In the genomic region with DNA sequence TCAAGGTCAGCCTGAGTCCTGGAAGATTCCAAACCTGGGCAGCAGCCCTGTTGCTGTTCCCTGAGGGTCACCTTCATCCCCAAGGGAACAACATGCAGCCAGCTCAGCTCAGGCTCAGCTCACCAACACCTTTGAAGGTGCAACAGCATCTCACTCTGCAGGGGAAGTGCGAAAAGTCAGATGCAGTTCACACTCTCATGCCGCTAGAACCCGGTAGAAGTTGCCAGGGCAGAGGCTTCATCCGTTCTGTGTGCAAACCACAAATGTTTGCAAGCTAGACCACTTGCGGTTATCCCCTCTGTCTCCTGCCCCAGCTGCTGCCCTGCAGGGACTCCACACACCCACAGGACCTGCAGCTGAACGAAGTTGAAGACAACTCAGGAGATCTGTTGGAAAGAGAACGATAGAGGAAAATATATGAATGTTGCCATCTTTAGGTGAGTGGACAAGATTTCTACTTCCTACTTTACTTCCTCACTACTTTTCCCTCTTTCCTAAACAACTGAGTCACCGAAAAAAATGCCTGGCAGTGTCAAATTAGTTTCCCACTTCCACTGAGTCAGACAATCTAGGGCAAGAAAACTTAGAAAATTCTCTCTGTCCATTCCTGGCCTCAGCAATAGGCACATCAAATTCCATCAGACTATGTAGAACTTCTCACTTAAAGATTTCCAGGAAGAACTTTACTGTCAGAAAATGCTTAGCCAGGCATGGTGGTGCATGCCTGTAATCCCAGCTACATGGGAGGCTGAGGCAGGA, we compare ENCODE assay signal across 13 cellular contexts. TPM values are rescaled to one million over a fixed set of nuclear protein-coding genes. Genes with fewer than 3 reads are reported as not detected.
DNase-seq lines count a peak whose midpoint lies in the region; ATAC-seq, FAIRE-seq and TF ChIP-seq lines count a peak whose summit lies in the region.
"Had no signal": no experiment of that assay in that cellular context is flagged by ENCODE, and none has a peak within 500 bp of the region (broad histone marks: within the 10 kb centered on the region; RNA-seq: fewer than 3 reads in every experiment).

No MANE protein-coding gene starts in this region.

- no peaks in the 10 kb centered on the region for H3K79me2 ChIP-seq in osteoblast (ENCODE audit: insufficient read depth, low read length)

- no peak overlapping the region for H3K27ac ChIP-seq in osteoblast (ENCODE audit: low read depth, low read length)
- H3K27ac ChIP-seq: ovary had no signal

- DNase-seq in GM12892 (ENCODE audit: insufficient read length) (no peak), UCSD-AML1 (lab: John Stamatoyannopoulos, UW; ENCODE audit: unreplicated experiment) (peak; percentile 44), osteoblast (ENCODE audit: insufficient read length, low spot score, missing footprints) (peak; percentile 21), GM13976 (ENCODE audit: low spot score) (no peak), dedifferentiated amniotic fluid mesenchymal stem cell (ENCODE audit: extremely low spot score) (no peak), COLO829 (ENCODE audit: low spot score) (no peak)
- DNase-seq: hypothalamus, NCI-H1105 treated with DMSO at 0.1 percent for 48 hours, ovary, substantia nigra had no signal

- no peak for TF ChIP-seq POLR2A in GM12892 (IDR thresholded peaks at IDR 0.05; ENCODE audit: low read depth, low read length)

- in situ Hi-C loops in GM13976 (cut with MboI; ENCODE audit: low sequenced_read_pairs, unreplicated experiment) = no loop called here

- H3K36me3 ChIP-seq in osteoblast (ENCODE audit: insufficient read depth, low read length) = no peaks in the 10 kb centered on the region
- H3K36me3 ChIP-seq: ovary had no signal

- no peak overlapping the region for H3K4me3 ChIP-seq in osteoblast (ENCODE audit: insufficient read depth, low read length)
- H3K4me3 ChIP-seq: ovary had no signal

- peaks cover 5% of the 10 kb centered on the region for H3K4me1 ChIP-seq in osteoblast (ENCODE audit: insufficient read depth, low read length)

- H3K9me3 ChIP-seq in osteoblast (ENCODE audit: low read depth, low read length) = no peaks in the 10 kb centered on the region
- H3K9me3 ChIP-seq: ovary had no signal

- TF ChIP-seq CTCF in osteoblast (IDR thresholded peaks at IDR 0.05; ENCODE audit: extremely low read depth, low read depth, low read length) (no peak), GM13976 (IDR thresholded peaks at IDR 0.05; ENCODE audit: borderline replicate concordance, control extremely low read depth, extremely low read depth, insufficient read depth, missing control alignments) (no peak)

- H3K27me3 ChIP-seq in osteoblast (ENCODE audit: insufficient read depth, low read length) = peaks cover 8% of the 10 kb centered on the region
- H3K27me3 ChIP-seq: ovary had no signal

- H2AFZ ChIP-seq in osteoblast (ENCODE audit: low read length) = no peak overlapping the region

- H3K4me2 ChIP-seq in osteoblast (ENCODE audit: insufficient read depth, low read length) = no peak overlapping the region

- peak; percentile 54 for ATAC-seq in HG02759 (IDR thresholded peaks at IDR 0.05; ENCODE audit: unreplicated experiment)
- no peak for ATAC-seq in HG03571 (IDR thresholded peaks at IDR 0.05; ENCODE audit: unreplicated experiment)

- FAIRE-seq in GM12892 (lab: Jason Lieb, UNC) = peak; percentile 87
- FAIRE-seq: G401.6 had no signal

- no peaks in the 10 kb centered on the region for H4K20me1 ChIP-seq in osteoblast (ENCODE audit: insufficient read depth, low read length)

RNA-seq across cellular contexts. Expression of a gene that starts 1.8 kb away (rescaled TPM):
- not detected for polyA plus RNA-seq in GM12892 (2012; ENCODE audit: missing spikeins)
- total RNA-seq in osteoblast = not detected in 2 replicates

RNA-seq across cellular contexts. Expression of a gene that starts 19.6 kb away (rescaled TPM):
- polyA plus RNA-seq in GM12892 (2012; ENCODE audit: missing spikeins) = 4.0 TPM
- total RNA-seq in osteoblast = 13.8 and 15.9 TPM in 2 replicates

RNA-seq across cellular contexts. Expression of a gene that starts 26.3 kb away (rescaled TPM):
- polyA plus RNA-seq in GM12892 (2012; ENCODE audit: missing spikeins) = not detected
- total RNA-seq in osteoblast = under 0.01 and 0.36 TPM in 2 replicates

Comparison
In these comparisons a context has a peak if more than half of its experiments do, and no peak if none do; other contexts are left out.
1. DNase-seq: peak in UCSD-AML1 (single experiment) and osteoblast (single experiment); none in GM12892 (single experiment), GM13976 (single experiment), dedifferentiated amniotic fluid mesenchymal stem cell (single experiment) and COLO829 (single experiment).